In genomic region chr22:32926600-32926999, GRCh38 we compare ENCODE assay signal across 9 cellular contexts.
DNase-seq lines count a peak whose midpoint lies in the region; ATAC-seq and TF ChIP-seq lines count a peak whose summit lies in the region.
"Had no signal": no experiment of that assay in that cellular context is flagged by ENCODE, and none has a peak within 500 bp of the region (broad histone marks: within the 10 kb centered on the region; RNA-seq: fewer than 3 reads in every experiment).

No MANE protein-coding gene starts in this region.

- peaks cover 6% of the 10 kb centered on the region for H3K27me3 ChIP-seq in osteoblast (ENCODE audit: insufficient read depth, low read length)
- H3K27me3 ChIP-seq: neutrophil had no signal

- no peaks in the 10 kb centered on the region for H3K79me2 ChIP-seq in osteoblast (ENCODE audit: insufficient read depth, low read length)

- no peaks in the 10 kb centered on the region for H3K36me3 ChIP-seq in osteoblast (ENCODE audit: insufficient read depth, low read length)
- H3K36me3 ChIP-seq: neutrophil had no signal

- no peak overlapping the region for H3K4me3 ChIP-seq in GM12865 (ENCODE audit: low read depth, low read length)
- H3K4me3 ChIP-seq in osteoblast (ENCODE audit: insufficient read depth, low read length) = no peak overlapping the region

- no peak overlapping the region for H3K4me2 ChIP-seq in osteoblast (ENCODE audit: insufficient read depth, low read length)

- no peaks in the 10 kb centered on the region for H3K4me1 ChIP-seq in osteoblast (ENCODE audit: insufficient read depth, low read length)

- ATAC-seq in GM18861 (IDR thresholded peaks at IDR 0.05; ENCODE audit: unreplicated experiment) (no peak), HG03342 (IDR thresholded peaks at IDR 0.05; ENCODE audit: unreplicated experiment) (no peak)

- DNase-seq in GM12865 (ENCODE audit: low read depth) (peak; percentile 37), NCI-H2171 (lab: John Stamatoyannopoulos, UW) (peak; percentile 12), dedifferentiated amniotic fluid mesenchymal stem cell (ENCODE audit: extremely low spot score) (peak; percentile 37), osteoblast (ENCODE audit: insufficient read length, low spot score, missing footprints) (no peak), retina (no peak)
- DNase-seq in stimulated activated CD4-positive, alpha-beta T cell treated with anti-CD3 and anti-CD28 coated beads, Interleukin-1b, Interleukin-23, amount 100 ng/mL, for 48 hours = no peak

- no peak overlapping the region for H3K27ac ChIP-seq in osteoblast (ENCODE audit: low read depth, low read length)
- H3K27ac ChIP-seq: neutrophil had no signal

- no peak overlapping the region for H2AFZ ChIP-seq in osteoblast (ENCODE audit: low read length)

- no peaks in the 10 kb centered on the region for H4K20me1 ChIP-seq in osteoblast (ENCODE audit: insufficient read depth, low read length)

- H3K9me3 ChIP-seq in osteoblast (ENCODE audit: low read depth, low read length) = no peaks in the 10 kb centered on the region
- H3K9me3 ChIP-seq: neutrophil had no signal

- TF ChIP-seq CTCF in GM12865 (IDR thresholded peaks at IDR 0.05; ENCODE audit: insufficient read depth, low read depth, low read length, missing control alignments) (peak; percentile 40), osteoblast (IDR thresholded peaks at IDR 0.05; ENCODE audit: extremely low read depth, low read depth, low read length) (peak; percentile 69)

Comparison
In these comparisons a context has a peak if more than half of its experiments do, and no peak if none do; other contexts are left out.
1. DNase-seq: peak in GM12865 (single experiment), NCI-H2171 (single experiment) and dedifferentiated amniotic fluid mesenchymal stem cell (single experiment); none in osteoblast (single experiment), retina (single experiment) and stimulated activated CD4-positive, alpha-beta T cell treated with anti-CD3 and anti-CD28 coated beads, Interleukin-1b, Interleukin-23, amount 100 ng/mL, for 48 hours (single experiment).